In genomic region chr17:40309031-40309937, GRCh38 we compare ENCODE assay signal across 1 cellular context.
TF ChIP-seq lines count a peak whose summit lies in the region.

TSS of gene RARA (plus strand) at chr17:40309180. CDS start at chr17:40331219, 22,039 bp downstream.

TF ChIP-seq in K562, 482 proteins besides CTCF, POLR2A, EP300 and RAD21 (continued from another document):
- TF ChIP-seq ZKSCAN8 (CRISPR knock-in tag; IDR thresholded peaks at IDR 0.05) (no peak), ZFP1 (CRISPR knock-in tag; IDR thresholded peaks at IDR 0.05) (no peak), PKNOX1 (IDR thresholded peaks at IDR 0.05) (no peak), SOX6 (IDR thresholded peaks at IDR 0.05) (no peak), CEBPB (tag; IDR thresholded peaks at IDR 0.05) (peak; percentile 96), HSF4 (CRISPR knock-in tag; IDR thresholded peaks at IDR 0.05; ENCODE audit: borderline replicate concordance) (no peak), CCNT2 (IDR thresholded peaks at IDR 0.05; ENCODE audit: borderline replicate concordance, extremely low read depth, insufficient read length, low read depth, low read length) (no peak), ETS2 (tag; IDR thresholded peaks at IDR 0.05; ENCODE audit: borderline replicate concordance, poor library complexity, severe bottlenecking) (no peak), BCL6 (CRISPR knock-in tag; IDR thresholded peaks at IDR 0.05) (no peak), ARNT (IDR thresholded peaks at IDR 0.05) (no peak), EWSR1 (IDR thresholded peaks at IDR 0.05; ENCODE audit: borderline replicate concordance, low read depth, partially characterized antibody) (no peak), SRF (CRISPR knock-in tag; IDR thresholded peaks at IDR 0.05) (no peak), ZNF76 (CRISPR knock-in tag; IDR thresholded peaks at IDR 0.05; ENCODE audit: borderline replicate concordance) (no peak), MAZ (CRISPR knock-in tag; conservative IDR thresholded peaks at IDR 0.05 in 1 of 2, IDR thresholded peaks at IDR 0.05 in 1 of 2) (0 out of 4 replicates have a peak, but pooled peaks of 1 of the 2 experiments have one; percentile 14), PRPF4 (IDR thresholded peaks at IDR 0.05; ENCODE audit: insufficient read depth, low read depth, low read length, poor library complexity, severe bottlenecking) (no peak), ZFP36 (IDR thresholded peaks at IDR 0.05; ENCODE audit: low read depth, low read length, partially characterized antibody) (no peak), ZNF512 (tag; IDR thresholded peaks at IDR 0.05) (no peak), CTBP1 (IDR thresholded peaks at IDR 0.05; ENCODE audit: borderline replicate concordance) (peak; percentile 14; the same call in 1 of the 2 replicates), NCOA4 (IDR thresholded peaks at IDR 0.05; ENCODE audit: partially characterized antibody) (no peak), KLF6 (CRISPR knock-in tag; IDR thresholded peaks at IDR 0.05; ENCODE audit: borderline replicate concordance) (no peak), ZNF695 (CRISPR knock-in tag; IDR thresholded peaks at IDR 0.05) (no peak), COPS2 (conservative IDR thresholded peaks at IDR 0.05) (no peak), EGR1 (conservative IDR thresholded peaks at IDR 0.05) (no peak), NCOA2 (IDR thresholded peaks at IDR 0.05; ENCODE audit: partially characterized antibody in 2 of 2) (no peak), PML (IDR thresholded peaks at IDR 0.05; ENCODE audit: low read length) (peak; percentile 23; the same call in 1 of the 2 replicates), BRCA1 (IDR thresholded peaks at IDR 0.05) (no peak), BRCA1 (CRISPR knock-in tag; IDR thresholded peaks at IDR 0.05) (no peak), ZNF778 (CRISPR knock-in tag; IDR thresholded peaks at IDR 0.05) (no peak), MCM2 (IDR thresholded peaks at IDR 0.05; ENCODE audit: low read depth) (no peak)
